ENCODE assay signal across 13 cellular contexts in genomic region chr5:69238760-69239251, GRCh38. TPM values are rescaled to one million over a fixed set of nuclear protein-coding genes. Genes with fewer than 3 reads are reported as not detected.
DNase-seq lines count a peak whose midpoint lies in the region; ATAC-seq and TF ChIP-seq lines count a peak whose summit lies in the region.
"Had no signal": no experiment of that assay in that cellular context is flagged by ENCODE, and none has a peak within 500 bp of the region (broad histone marks: within the 10 kb centered on the region; RNA-seq: fewer than 3 reads in every experiment).

No MANE protein-coding gene starts in this region.

- peaks cover 2% of the 10 kb centered on the region for H3K36me3 ChIP-seq in fibroblast of lung (ENCODE audit: control insufficient read depth, insufficient read depth, low read length)
- peaks cover 31% of the 10 kb centered on the region for H3K36me3 ChIP-seq in skeletal muscle satellite cell (ENCODE audit: insufficient read depth, low read length)

- H3K9ac ChIP-seq in fibroblast of lung (ENCODE audit: insufficient read depth, low read length) (no peak overlapping the region), skeletal muscle satellite cell (ENCODE audit: low read depth, low read length) (peak overlapping the region; percentile 25)

- no peaks in the 10 kb centered on the region for H4K20me1 ChIP-seq in fibroblast of lung (ENCODE audit: control insufficient read depth, extremely low read depth, insufficient read depth, low read length)

- H3K79me2 ChIP-seq in fibroblast of lung (ENCODE audit: control insufficient read depth, insufficient read depth, low read length): peaks cover 66% of the 10 kb centered on the region

- H3K27ac Mint-ChIP-seq in T-helper 17 cell: peak overlapping the region; percentile 49
- H3K27ac Mint-ChIP-seq: stimulated activated naive CD8-positive, alpha-beta T cell treated with anti-CD3 and anti-CD28 coated beads, Interleukin-15, amount 100 ng/mL, for 72 hours had no signal

- no peaks in the 10 kb centered on the region for H3K9me3 ChIP-seq in T-helper 17 cell (ENCODE audit: control insufficient read depth, low read length, poor library complexity, severe bottlenecking)
- H3K9me3 ChIP-seq in fibroblast of lung (ENCODE audit: control insufficient read depth, insufficient read depth, low read depth, low read length): no peaks in the 10 kb centered on the region
- no peaks in the 10 kb centered on the region for H3K9me3 ChIP-seq in skeletal muscle satellite cell (replicated peaks; ENCODE audit: low read length)

- H3K4me1 ChIP-seq in fibroblast of lung (ENCODE audit: control insufficient read depth, extremely low read depth, insufficient read depth, low read length) (no peaks in the 10 kb centered on the region), skeletal muscle satellite cell (ENCODE audit: control insufficient read depth, insufficient read depth, low read length) (peaks cover 37% of the 10 kb centered on the region)

- H3K27ac ChIP-seq in fibroblast of lung (ENCODE audit: insufficient read depth, low read length): peak overlapping the region; percentile 71

- no peak for TF ChIP-seq CTCF in fibroblast of lung (conservative IDR thresholded peaks at IDR 0.05 in 1 of 2, IDR thresholded peaks at IDR 0.05 in 1 of 2; ENCODE audit: low read depth in 1 of 2, low read length in 2 of 2)

- no peaks in the 10 kb centered on the region for H3K27me3 Mint-ChIP-seq in T-helper 17 cell
- H3K27me3 Mint-ChIP-seq: stimulated activated naive CD8-positive, alpha-beta T cell treated with anti-CD3 and anti-CD28 coated beads, Interleukin-15, amount 100 ng/mL, for 72 hours had no signal

- H3K4me3 Mint-ChIP-seq in T-helper 17 cell: no peak overlapping the region
- H3K4me3 Mint-ChIP-seq: stimulated activated naive CD8-positive, alpha-beta T cell treated with anti-CD3 and anti-CD28 coated beads, Interleukin-15, amount 100 ng/mL, for 72 hours had no signal

- ATAC-seq in T-helper 17 cell (no peak), HG02970 (IDR thresholded peaks at IDR 0.05; ENCODE audit: low FRiP score, unreplicated experiment) (no peak), GM18517 (IDR thresholded peaks at IDR 0.05; ENCODE audit: unreplicated experiment) (no peak)
- ATAC-seq: stimulated activated naive CD8-positive, alpha-beta T cell treated with anti-CD3 and anti-CD28 coated beads, Interleukin-15, amount 100 ng/mL, for 72 hours had no signal

- H3K4me2 ChIP-seq in fibroblast of lung (ENCODE audit: extremely low read depth, insufficient read depth, low read length) (peak overlapping the region; percentile 7), skeletal muscle satellite cell (ENCODE audit: low read length) (peak overlapping the region; percentile 54)

- H3K36me3 Mint-ChIP-seq in T-helper 17 cell (ENCODE audit: low read depth): peaks cover 11% of the 10 kb centered on the region

- peaks cover 47% of the 10 kb centered on the region for H3K4me1 Mint-ChIP-seq in T-helper 17 cell

- no peak overlapping the region for H2AFZ ChIP-seq in fibroblast of lung (ENCODE audit: low read length)

- H3K27me3 ChIP-seq in fibroblast of lung (ENCODE audit: control insufficient read depth, insufficient read depth, low read length) (no peaks in the 10 kb centered on the region), skeletal muscle satellite cell (ENCODE audit: control insufficient read depth, insufficient read depth, low read length) (no peaks in the 10 kb centered on the region)

- peak overlapping the region in 1 of 4 experiments; percentile 20 for H3K4me3 ChIP-seq in fibroblast of lung (replicated peaks in 1 of 4; ENCODE audit: control extremely low read depth in 1 of 4, insufficient read depth in 1 of 4, low read depth in 3 of 4, low read length in 4 of 4)
- H3K4me3 ChIP-seq in skeletal muscle satellite cell (ENCODE audit: low read length): no peak overlapping the region

- peak; percentile 46 for DNase-seq in GM04503 (ENCODE audit: low read depth)
- no peak for DNase-seq in T-helper 17 cell
- DNase-seq in fibroblast of lung (ENCODE audit: low read depth in 2 of 2): peak; percentile 76 to 92
- no peak for DNase-seq in NCI-H1436 (lab: John Stamatoyannopoulos, UW)
- no peak for DNase-seq in pons (ENCODE audit: low spot score)
- DNase-seq: GDM1; GOT3; MM.1S; NCI-H82; stimulated activated naive CD8-positive, alpha-beta T cell treated with anti-CD3 and anti-CD28 coated beads, Interleukin-15, amount 100 ng/mL, for 72 hours had no signal

RNA-seq across cellular contexts. Expression of gene CDK7, which starts 4.1 kb away (rescaled TPM):
- total RNA-seq in T-helper 17 cell: 10 to 100 TPM; 28.3 to 35.4 TPM
- 43.7 and 74.3 TPM in 2 replicates for total RNA-seq in fibroblast of lung
- polyA plus RNA-seq in fibroblast of lung: 67.7 and 95.4 TPM in 2 replicates
- 89.7 and 121 TPM in 2 replicates for polyA plus RNA-seq in fibroblast of lung (2012)
- polyA minus RNA-seq in fibroblast of lung (ENCODE audit: low replicate concordance): 8.9 and 44.0 TPM in 2 replicates
- total RNA-seq in skeletal muscle satellite cell (2012; rRNA removed): 46.4 and 59.6 TPM in 2 replicates

RNA-seq across cellular contexts. Expression of gene CENPH, which starts 49.4 kb away (rescaled TPM):
- 1 to 10 TPM; 3.9 to 5.9 TPM for total RNA-seq in T-helper 17 cell
- 4.1 and 10.9 TPM in 2 replicates for total RNA-seq in fibroblast of lung
- 7.1 and 16.6 TPM in 2 replicates for polyA plus RNA-seq in fibroblast of lung
- polyA plus RNA-seq in fibroblast of lung (2012): 9.4 and 18.3 TPM in 2 replicates
- polyA minus RNA-seq in fibroblast of lung (ENCODE audit: low replicate concordance): 0.47 and 3.7 TPM in 2 replicates
- total RNA-seq in skeletal muscle satellite cell (2012; rRNA removed): 12.9 and 13.1 TPM in 2 replicates

Comparison
In these comparisons a context has a peak if more than half of its experiments do, and no peak if none do; other contexts are left out.
1. DNase-seq: peak in GM04503 (single experiment) and fibroblast of lung (2 of 2); none in T-helper 17 cell (0 of 3), NCI-H1436 (single experiment) and pons (single experiment).